Comparison of ENCODE assay signal across 29 cellular contexts in the genomic region with DNA sequence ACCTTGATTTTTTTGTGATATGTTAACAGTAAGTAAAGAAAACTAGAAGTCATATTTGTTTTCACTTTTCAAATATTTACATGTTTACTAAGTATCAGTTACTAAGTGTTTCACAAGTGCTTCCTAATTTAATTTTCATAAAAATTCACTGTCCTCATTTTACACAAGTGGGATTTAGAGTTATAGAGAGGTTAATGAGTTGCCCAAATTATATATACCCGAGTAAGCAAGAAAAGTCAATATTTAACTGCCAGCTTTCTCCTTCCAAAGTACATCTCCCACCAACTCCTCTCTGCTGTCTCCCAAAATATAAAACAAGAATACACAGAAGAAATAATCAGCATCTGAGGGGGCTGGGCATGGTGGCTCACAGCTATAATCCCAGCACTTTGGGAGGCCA.
"Had no signal": no experiment of that assay in that cellular context is flagged by ENCODE, and none has a peak within 500 bp of the region (broad histone marks: within the 10 kb centered on the region; RNA-seq: fewer than 3 reads in every experiment).

No MANE protein-coding gene starts in this region.

- H3K4me1 ChIP-seq: adrenal gland, body of pancreas, heart left ventricle had no signal

- ATAC-seq: activated CD4-positive, CD25-positive, alpha-beta regulatory T cell treated with anti-CD3 and anti-CD28 coated beads, Interleukin-2, amount 50 U/mL, for 24 hours; activated CD8-positive, alpha-beta T cell treated with anti-CD3 and anti-CD28 coated beads for 36 hours; activated naive CD8-positive, alpha-beta T cell treated with anti-CD3 and anti-CD28 coated beads, Interleukin-2, amount 50 U/mL, for 24 hours; body of pancreas; esophagus mucosa; heart left ventricle had no signal

- H3K27me3 ChIP-seq: adrenal gland, body of pancreas, heart left ventricle had no signal

- DNase-seq: activated B cell treated with CpG ODN at 0.5 μM for 24 hours; activated CD4-positive, alpha-beta T cell treated with anti-CD3 and anti-CD28 coated beads for 48 hours; activated CD4-positive, alpha-beta T cell treated with anti-CD3 and anti-CD28 coated beads, Interleukin-2, amount 50 U/mL, for 1 hour; activated CD4-positive, alpha-beta T cell treated with anti-CD3 and anti-CD28 coated beads, Interleukin-2, amount 50 U/mL, for 48 hours; activated CD8-positive, alpha-beta memory T cell treated with anti-CD3 and anti-CD28 coated beads for 24 hours; activated CD8-positive, alpha-beta T cell treated with anti-CD3 and anti-CD28 coated beads for 36 hours; activated effector memory CD4-positive, alpha-beta T cell treated with anti-CD3 and anti-CD28 coated beads, Interleukin-2, amount 50 U/mL, for 16 hours; activated naive CD4-positive, alpha-beta T cell treated with anti-CD3 and anti-CD28 coated beads for 36 hours; activated naive CD8-positive, alpha-beta T cell treated with anti-CD3 and anti-CD28 coated beads for 36 hours; activated naive CD8-positive, alpha-beta T cell treated with anti-CD3 and anti-CD28 coated beads, Interleukin-2, amount 50 U/mL, for 24 hours; activated T-cell treated with anti-CD3 and anti-CD28 coated beads, Interleukin-2, amount 50 U/mL, for 48 hours; adrenal gland; amygdala; aorta; body of pancreas; caudate nucleus; cortex of kidney; effector memory CD4-positive, alpha-beta T cell; endodermal cell; foreskin fibroblast; glutamatergic neuron; heart left ventricle; hypothalamus; T1000; WERI-Rb-1 had no signal

- FAIRE-seq: colon, frontal cortex had no signal

- H3K4me3 ChIP-seq: adrenal gland, body of pancreas, heart left ventricle had no signal

- H3K36me3 ChIP-seq: adrenal gland, heart left ventricle, WERI-Rb-1 had no signal

- H3K27ac ChIP-seq: adrenal gland, body of pancreas, heart left ventricle, WERI-Rb-1 had no signal

- H3K9me3 ChIP-seq: adrenal gland, body of pancreas, heart left ventricle had no signal
